15 cellular contexts compared by ENCODE assay signal in genomic region chr11:63811522-63811921, GRCh38. TPM values are rescaled to one million over a fixed set of nuclear protein-coding genes. Genes with fewer than 3 reads are reported as not detected.
DNase-seq lines count a peak whose midpoint lies in the region; ATAC-seq lines count a peak whose summit lies in the region.
"Had no signal": no experiment of that assay in that cellular context is flagged by ENCODE, and none has a peak within 500 bp of the region (broad histone marks: within the 10 kb centered on the region; RNA-seq: fewer than 3 reads in every experiment).

No MANE protein-coding gene starts in this region.

- peak overlapping the region in 5 of 7 donors; percentile 47 to 84 (median 79) for H3K4me3 Mint-ChIP-seq in CD8-positive, alpha-beta memory T cell

- peak overlapping the region in 7 of 11 experiments; percentile 81 to 97 (median 96); a peak in 14 of 22 replicates for H3K4me2 ChIP-seq in BLaER1 treated with 17β-estradiol and CSF1 and Interleukin-3, amounts not matched to agents 10 nM and 100 nM

- peaks cover 0 to 21% (median 16%) of the 10 kb centered on the region in 11 experiments; a peak in 21 of 22 replicates for H3K36me3 ChIP-seq in BLaER1 treated with 17β-estradiol and CSF1 and Interleukin-3, amounts not matched to agents 10 nM and 100 nM
- H3K36me3 ChIP-seq in CD8-positive, alpha-beta memory T cell (ENCODE audit: insufficient read depth, low read length): no peaks in the 10 kb centered on the region
- H3K36me3 ChIP-seq in NT2/D1 (ENCODE audit: insufficient read depth, insufficient read length, low read length) (peaks cover 26% of the 10 kb centered on the region), iPS-15b (ENCODE audit: control insufficient read depth, insufficient read depth, low read length) (peaks cover 7% of the 10 kb centered on the region)

- H3K27ac Mint-ChIP-seq in CD8-positive, alpha-beta memory T cell: no peak overlapping the region

- H3K4me1 ChIP-seq in BLaER1 treated with 17β-estradiol and CSF1 and Interleukin-3, amounts not matched to agents 10 nM and 100 nM: peaks cover 29 to 45% (median 37%) of the 10 kb centered on the region in 10 experiments
- H3K4me1 ChIP-seq in CD8-positive, alpha-beta memory T cell (ENCODE audit: insufficient read depth, low read length): peaks cover 14% of the 10 kb centered on the region
- H3K4me1 ChIP-seq in NT2/D1 (ENCODE audit: insufficient read depth, insufficient read length) (peaks cover 6% of the 10 kb centered on the region), iPS-15b (ENCODE audit: control insufficient read depth, insufficient read depth, low read length) (peaks cover 3% of the 10 kb centered on the region), right cardiac atrium (ENCODE audit: control insufficient read depth, insufficient read depth, low read length) (no peaks in the 10 kb centered on the region)

- POLR2A ChIA-PET in CD8-positive, alpha-beta memory T cell (lab: Charles Lee): no interaction called here

- no peaks in the 10 kb centered on the region for H3K9me3 Mint-ChIP-seq in CD8-positive, alpha-beta memory T cell

- CTCF ChIA-PET in CD8-positive, alpha-beta memory T cell (lab: Charles Lee): interaction anchor here (0.9 kb wide), 1 partner anchor 26 kb away, joined by 3 read pairs; no protein-coding TSS in a partner anchor

- peaks cover 0 to 6% (median 0%) of the 10 kb centered on the region in 3 donors for H3K36me3 Mint-ChIP-seq in CD8-positive, alpha-beta memory T cell

- no peak overlapping the region for H3K4me3 ChIP-seq in BLaER1 treated with 17β-estradiol and CSF1 and Interleukin-3, amounts not matched to agents 10 nM and 100 nM
- H3K4me3 ChIP-seq in CD8-positive, alpha-beta memory T cell (ENCODE audit: low read length): no peak overlapping the region
- peak overlapping the region; percentile 12 for H3K4me3 ChIP-seq in NT2/D1 (ENCODE audit: insufficient read length, low read depth)
- H3K4me3 ChIP-seq in iPS-15b (ENCODE audit: low read depth, low read length): peak overlapping the region; percentile 15
- H3K4me3 ChIP-seq in right cardiac atrium (ENCODE audit: low read length): no peak overlapping the region
- H3K4me3 ChIP-seq: heart left ventricle had no signal

- 82% methylated on average over 3 of the region's 3 CpGs for WGBS in right cardiac atrium

- intact Hi-C loops in right cardiac atrium (cut with DNase I): loop anchor here in 1 of 4 donors (5.0 kb wide), 1 partner anchor 44 kb away; the partner anchor contains the start of gene ZFTA

- no peak overlapping the region for H3K27ac ChIP-seq in BLaER1 treated with 17β-estradiol and CSF1 and Interleukin-3, amounts not matched to agents 10 nM and 100 nM
- no peak overlapping the region for H3K27ac ChIP-seq in CD8-positive, alpha-beta memory T cell (ENCODE audit: low read depth, low read length)
- no peak overlapping the region for H3K27ac ChIP-seq in right cardiac atrium (ENCODE audit: low read length)
- H3K27ac ChIP-seq: heart left ventricle had no signal

- ATAC-seq in GM18519 (IDR thresholded peaks at IDR 0.05; ENCODE audit: low FRiP score, unreplicated experiment): no peak
- ATAC-seq in right cardiac atrium: no peak
- ATAC-seq: heart left ventricle had no signal

- peak overlapping the region in 1 of 11 experiments; percentile 18; a peak in 1 of 22 replicates for H3K9ac ChIP-seq in BLaER1 treated with 17β-estradiol and CSF1 and Interleukin-3, amounts not matched to agents 10 nM and 100 nM
- peak overlapping the region; percentile 63 for H3K9ac ChIP-seq in NT2/D1 (ENCODE audit: insufficient read length, low read depth)
- no peak overlapping the region for H3K9ac ChIP-seq in iPS-15b (ENCODE audit: low read depth, low read length)

- no peaks in the 10 kb centered on the region for H3K27me3 Mint-ChIP-seq in CD8-positive, alpha-beta memory T cell

- peaks cover 21 to 29% (median 25%) of the 10 kb centered on the region in 3 donors for H3K4me1 Mint-ChIP-seq in CD8-positive, alpha-beta memory T cell

- H3K27me3 ChIP-seq in BLaER1 treated with 17β-estradiol and CSF1 and Interleukin-3, amounts not matched to agents 10 nM and 100 nM: no peaks in the 10 kb centered on the region
- H3K27me3 ChIP-seq in CD8-positive, alpha-beta memory T cell (ENCODE audit: insufficient read depth, low read length, poor library complexity, severe bottlenecking): no peaks in the 10 kb centered on the region
- H3K27me3 ChIP-seq in NT2/D1 (ENCODE audit: insufficient read depth, insufficient read length): no peaks in the 10 kb centered on the region
- H3K27me3 ChIP-seq in iPS-15b (ENCODE audit: control insufficient read depth, insufficient read depth, low read length): peaks cover 3% of the 10 kb centered on the region
- H3K27me3 ChIP-seq in right cardiac atrium (ENCODE audit: control insufficient read depth, insufficient read depth): no peaks in the 10 kb centered on the region
- H3K27me3 ChIP-seq: heart left ventricle had no signal

- peaks cover 23 to 30% (median 27%) of the 10 kb centered on the region in 11 experiments; a peak in 21 of 22 replicates for H4K20me1 ChIP-seq in BLaER1 treated with 17β-estradiol and CSF1 and Interleukin-3, amounts not matched to agents 10 nM and 100 nM

- no peaks in the 10 kb centered on the region for H3K9me3 ChIP-seq in BLaER1 treated with 17β-estradiol and CSF1 and Interleukin-3, amounts not matched to agents 10 nM and 100 nM (replicated peaks in 1 of 11)
- no peaks in the 10 kb centered on the region for H3K9me3 ChIP-seq in CD8-positive, alpha-beta memory T cell (ENCODE audit: low read length)
- H3K9me3 ChIP-seq in NT2/D1 (ENCODE audit: insufficient read depth, low read length) (no peaks in the 10 kb centered on the region), iPS-15b (ENCODE audit: control insufficient read depth, insufficient read depth, low read length) (no peaks in the 10 kb centered on the region), right cardiac atrium (ENCODE audit: control insufficient read depth, low read length) (no peaks in the 10 kb centered on the region)
- H3K9me3 ChIP-seq: heart left ventricle had no signal

- no peak for DNase-seq in CD8-positive, alpha-beta memory T cell
- no peak for DNase-seq in NT2/D1 (ENCODE audit: low read depth, low spot score)
- no peak for DNase-seq in OCI-M2 (lab: John Stamatoyannopoulos, UW; ENCODE audit: unreplicated experiment)
- DNase-seq in right cardiac atrium: no peak
- DNase-seq in GOT3 (lab: John Stamatoyannopoulos, UW): no peak
- DNase-seq: effector memory CD4-positive, alpha-beta T cell; heart left ventricle; islet precursor cell; mammary epithelial cell; NCI-H146; NCI-H345; SW 1271 had no signal

RNA-seq across cellular contexts. Expression of gene SPINDOC, which starts 1.7 kb away (rescaled TPM):
- 10 to 100 TPM; 38.7 to 41.4 TPM for total RNA-seq in CD8-positive, alpha-beta memory T cell
- polyA plus RNA-seq in CD8-positive, alpha-beta memory T cell: 1.4 TPM
- total RNA-seq in right cardiac atrium: 10 to 100 TPM; 12.8 to 18.8 (median 17.4) TPM
- polyA plus RNA-seq in right cardiac atrium: 13.6 TPM

RNA-seq across cellular contexts. Expression of gene MARK2, which starts 27.4 kb away (rescaled TPM):
- 10 to 100 TPM; 34.5 to 38.0 TPM for total RNA-seq in CD8-positive, alpha-beta memory T cell
- 72.5 TPM for polyA plus RNA-seq in CD8-positive, alpha-beta memory T cell
- total RNA-seq in right cardiac atrium: 10 to 100 TPM; 31.3 to 45.3 (median 41.1) TPM
- 20.0 TPM for polyA plus RNA-seq in right cardiac atrium

RNA-seq across cellular contexts. Expression of gene ZFTA, which starts 42.9 kb away (rescaled TPM):
- total RNA-seq in CD8-positive, alpha-beta memory T cell: 1 to 10 TPM; 7.0 to 7.6 TPM
- polyA plus RNA-seq in CD8-positive, alpha-beta memory T cell: 0.37 TPM
- total RNA-seq in right cardiac atrium: 10 to 100 TPM; 13.9 to 17.7 (median 15.4) TPM
- 7.9 TPM for polyA plus RNA-seq in right cardiac atrium

Comparison
In these comparisons a context has a peak if more than half of its experiments do, and no peak if none do; other contexts are left out.
1. H3K4me3 ChIP-seq: peak in NT2/D1 (single experiment) and iPS-15b (single experiment); none in BLaER1 treated with 17β-estradiol and CSF1 and Interleukin-3, amounts not matched to agents 10 nM and 100 nM (0 of 10), CD8-positive, alpha-beta memory T cell (single experiment) and right cardiac atrium (single experiment).